25 cellular contexts compared by ENCODE assay signal in genomic region chr16:3681206-3681605, GRCh38. TPM values are rescaled to one million over a fixed set of nuclear protein-coding genes. Genes with fewer than 3 reads are reported as not detected.
DNase-seq lines count a peak whose midpoint lies in the region; ATAC-seq, FAIRE-seq and TF ChIP-seq lines count a peak whose summit lies in the region.
"Had no signal": no experiment of that assay in that cellular context is flagged by ENCODE, and none has a peak within 500 bp of the region (broad histone marks: within the 10 kb centered on the region; RNA-seq: fewer than 3 reads in every experiment).

No MANE protein-coding gene starts in this region.

- no peaks in the 10 kb centered on the region for H3K9me3 ChIP-seq in CD4-positive, CD25-positive, alpha-beta regulatory T cell (ENCODE audit: control insufficient read depth in 2 of 2, low read length in 2 of 2)
- H3K9me3 ChIP-seq in body of pancreas (no peaks in the 10 kb centered on the region), pancreas (no peaks in the 10 kb centered on the region)
- H3K9me3 ChIP-seq: esophagus squamous epithelium, lower lobe of right lung had no signal

- no peak overlapping the region for H3K4me3 ChIP-seq in CD4-positive, CD25-positive, alpha-beta regulatory T cell (ENCODE audit: low read depth, low read length)
- H3K4me3 ChIP-seq in body of pancreas = no peak overlapping the region
- no peak overlapping the region for H3K4me3 ChIP-seq in pancreas
- H3K4me3 ChIP-seq: coronary artery, esophagus squamous epithelium, lower lobe of right lung had no signal

- no peaks in the 10 kb centered on the region for H3K27me3 ChIP-seq in CD4-positive, CD25-positive, alpha-beta regulatory T cell (ENCODE audit: control insufficient read depth, insufficient read depth, low read length)
- H3K27me3 ChIP-seq in body of pancreas (no peaks in the 10 kb centered on the region), pancreas (no peaks in the 10 kb centered on the region)
- H3K27me3 ChIP-seq: esophagus squamous epithelium had no signal

- H3K9me3 Mint-ChIP-seq in CD4-positive, CD25-positive, alpha-beta regulatory T cell = no peaks in the 10 kb centered on the region
- H3K9me3 Mint-ChIP-seq in HFFc6 = no peaks in the 10 kb centered on the region
- H3K9me3 Mint-ChIP-seq: activated CD4-positive, alpha-beta T cell treated with anti-CD3 and anti-CD28 coated beads, Interleukin-2, amount 10 ng/mL, durations not matched to agents 24 days and 14 days; IgD-negative memory B cell; immature natural killer cell; stimulated activated memory B cell treated with anti-CD40 and anti-IgM and Interleukin-4, amounts not matched to agents 10 μg/mL and 1 μg/mL and 100 μg/mL, for 72 hours had no signal

- peak in 1 of 7 experiments; percentile 10 for TF ChIP-seq CTCF in body of pancreas (IDR thresholded peaks at IDR 0.05)
- no peak for TF ChIP-seq CTCF in pancreas (IDR thresholded peaks at IDR 0.05)
- TF ChIP-seq CTCF in HFFc6 (IDR thresholded peaks at IDR 0.05) = no peak

- no peak for TF ChIP-seq POLR2A in body of pancreas (IDR thresholded peaks at IDR 0.05)

- DNase-seq in CD4-positive, CD25-positive, alpha-beta regulatory T cell = no peak
- DNase-seq in body of pancreas (peak; percentile 75 to 92 (median 86)), left cardiac atrium (no peak), pancreas (peak in 4 of 6 donors; percentile 65 to 85 (median 83)), COLO668 (lab: John Stamatoyannopoulos, UW; ENCODE audit: unreplicated experiment) (no peak), NCI-H774 (lab: John Stamatoyannopoulos, UW) (no peak), HFFc6 (no peak)
- DNase-seq: activated CD4-positive, alpha-beta T cell treated with anti-CD3 and anti-CD28 coated beads, Interleukin-2, amount 10 ng/mL, durations not matched to agents 24 days and 14 days; activated naive CD4-positive, alpha-beta T cell; activated T-cell treated with anti-CD3 and anti-CD28 coated beads, Interleukin-2, amount 50 U/mL, for 48 hours; EL; esophagus squamous epithelium; immature natural killer cell; lower lobe of right lung; NCI-H1092 treated with DMSO at 0.1 percent for 48 hours; NCI-H2081 treated with DMSO at 0.1 percent for 48 hours; OCI-M1; stimulated activated CD4-positive, alpha-beta T cell treated with anti-CD3 and anti-CD28 coated beads, Interleukin-4, amount 100 ng/mL, for 1 hour; T-helper 9 cell; WERI-Rb-1 had no signal

- FAIRE-seq in pancreas (lab: Jason Lieb, UNC) = no peak
- FAIRE-seq: bronchial epithelial cell had no signal

- peak overlapping the region in 2 of 3 donors; percentile 23 to 55 for H3K27ac Mint-ChIP-seq in CD4-positive, CD25-positive, alpha-beta regulatory T cell
- H3K27ac Mint-ChIP-seq in HFFc6 = no peak overlapping the region
- H3K27ac Mint-ChIP-seq: activated CD4-positive, alpha-beta T cell treated with anti-CD3 and anti-CD28 coated beads, Interleukin-2, amount 10 ng/mL, durations not matched to agents 24 days and 14 days; IgD-negative memory B cell; immature natural killer cell; stimulated activated memory B cell treated with anti-CD40 and anti-IgM and Interleukin-4, amounts not matched to agents 10 μg/mL and 1 μg/mL and 100 μg/mL, for 72 hours had no signal

- peak overlapping the region in 1 of 4 donors; percentile 54 for H3K4me3 Mint-ChIP-seq in CD4-positive, CD25-positive, alpha-beta regulatory T cell
- no peak overlapping the region for H3K4me3 Mint-ChIP-seq in HFFc6
- H3K4me3 Mint-ChIP-seq: activated CD4-positive, alpha-beta T cell treated with anti-CD3 and anti-CD28 coated beads, Interleukin-2, amount 10 ng/mL, durations not matched to agents 24 days and 14 days; IgD-negative memory B cell; immature natural killer cell; stimulated activated memory B cell treated with anti-CD40 and anti-IgM and Interleukin-4, amounts not matched to agents 10 μg/mL and 1 μg/mL and 100 μg/mL, for 72 hours had no signal

- H3K36me3 Mint-ChIP-seq in CD4-positive, CD25-positive, alpha-beta regulatory T cell = peaks cover 37% of the 10 kb centered on the region
- H3K36me3 Mint-ChIP-seq in HFFc6 (ENCODE audit: low read depth) = peaks cover 31% of the 10 kb centered on the region; the same call in 1 of the 2 replicates

- H3K27me3 Mint-ChIP-seq in CD4-positive, CD25-positive, alpha-beta regulatory T cell = no peaks in the 10 kb centered on the region
- no peaks in the 10 kb centered on the region; the same call in none of the 2 replicates for H3K27me3 Mint-ChIP-seq in HFFc6 (ENCODE audit: insufficient read depth)
- H3K27me3 Mint-ChIP-seq: activated CD4-positive, alpha-beta T cell treated with anti-CD3 and anti-CD28 coated beads, Interleukin-2, amount 10 ng/mL, durations not matched to agents 24 days and 14 days; IgD-negative memory B cell; stimulated activated memory B cell treated with anti-CD40 and anti-IgM and Interleukin-4, amounts not matched to agents 10 μg/mL and 1 μg/mL and 100 μg/mL, for 72 hours had no signal

- peaks cover 0 to 7% (median 1%) of the 10 kb centered on the region in 4 donors for H3K4me1 Mint-ChIP-seq in CD4-positive, CD25-positive, alpha-beta regulatory T cell
- no peaks in the 10 kb centered on the region for H3K4me1 Mint-ChIP-seq in HFFc6 (ENCODE audit: low read depth)
- H3K4me1 Mint-ChIP-seq: activated CD4-positive, alpha-beta T cell treated with anti-CD3 and anti-CD28 coated beads, Interleukin-2, amount 10 ng/mL, durations not matched to agents 24 days and 14 days; IgD-negative memory B cell; immature natural killer cell; stimulated activated memory B cell treated with anti-CD40 and anti-IgM and Interleukin-4, amounts not matched to agents 10 μg/mL and 1 μg/mL and 100 μg/mL, for 72 hours had no signal

- no peaks in the 10 kb centered on the region for H3K4me1 ChIP-seq in CD4-positive, CD25-positive, alpha-beta regulatory T cell (ENCODE audit: control insufficient read depth, insufficient read depth, low read length, poor library complexity, severe bottlenecking)
- H3K4me1 ChIP-seq in body of pancreas = peaks cover 6% of the 10 kb centered on the region
- peaks cover 3 to 8% (median 5%) of the 10 kb centered on the region in 3 donors for H3K4me1 ChIP-seq in pancreas
- H3K4me1 ChIP-seq: esophagus squamous epithelium, lower lobe of right lung had no signal

- H3K27ac ChIP-seq in CD4-positive, CD25-positive, alpha-beta regulatory T cell (ENCODE audit: insufficient read depth, low read length, poor library complexity, severe bottlenecking) = no peak overlapping the region
- H3K27ac ChIP-seq in body of pancreas (peak overlapping the region in 1 of 4 donors; percentile 35), pancreas (peak overlapping the region in 1 of 4 donors; percentile 31)
- H3K27ac ChIP-seq: coronary artery, esophagus squamous epithelium, lower lobe of right lung, WERI-Rb-1 had no signal

- no peak for ATAC-seq in CD4-positive, CD25-positive, alpha-beta regulatory T cell (ENCODE audit: low read depth in 2 of 2)
- ATAC-seq in body of pancreas (peak; percentile 88), left cardiac atrium (peak; percentile 61 to 86), pancreas (peak; percentile 87 to 98 (median 94))
- ATAC-seq: HCT116; lower lobe of right lung; stimulated activated memory B cell treated with anti-CD40 and anti-IgM and Interleukin-4, amounts not matched to agents 10 μg/mL and 1 μg/mL and 100 μg/mL, for 72 hours had no signal

- intact Hi-C loops in body of pancreas (cut with DNase I) = no loop called here
- intact Hi-C loops in left cardiac atrium (cut with DNase I) = no loop called here
- intact Hi-C loops in pancreas (cut with DNase I) = no loop called here

- H3K36me3 ChIP-seq in CD4-positive, CD25-positive, alpha-beta regulatory T cell (ENCODE audit: control insufficient read depth, insufficient read depth, low read length) = peaks cover 34% of the 10 kb centered on the region
- H3K36me3 ChIP-seq in body of pancreas (replicated peaks in 1 of 2; ENCODE audit: insufficient read depth in 1 of 2, low read depth in 2 of 2) (peaks cover 5 to 14% of the 10 kb centered on the region in 2 donors), pancreas (peaks cover 3 to 47% (median 16%) of the 10 kb centered on the region in 3 donors)

- WGBS in body of pancreas, 2 donors = 31 to 33% methylated on average over 3 of the region's 3 CpGs
- 34 to 45% methylated on average over 3 of the region's 3 CpGs for WGBS in pancreas, 2 donors

RNA-seq across cellular contexts. Expression of gene DNASE1, which starts 26.7 kb away (rescaled TPM):
- total RNA-seq in CD4-positive, CD25-positive, alpha-beta regulatory T cell = 41.9 TPM
- 1 to 10 TPM; 1.6 to 4.0 (median 3.6) TPM for polyA plus RNA-seq in CD4-positive, CD25-positive, alpha-beta regulatory T cell
- total RNA-seq in body of pancreas = 10 to 100 TPM; 25.9 to 52.7 TPM
- total RNA-seq in left cardiac atrium = 1 to 10 TPM; 3.0 to 5.8 TPM
- total RNA-seq in pancreas = 10 to 100 TPM; 14.6 to 36.9 (median 20.6) TPM
- polyA plus RNA-seq in pancreas = 10 to 100 TPM; 16.0 to 28.1 TPM
- 1 to 10 TPM; 7.5 to 9.9 (median 8.0) TPM for total RNA-seq in HFFc6 (2021; fragmentation: NEBNext Ultra II Directional; extraction: Animal tissue kit (Norgen Biotek cat#: 25700))

RNA-seq across cellular contexts. Expression of gene TRAP1, which starts 36.1 kb away (rescaled TPM):
- 65.0 TPM for total RNA-seq in CD4-positive, CD25-positive, alpha-beta regulatory T cell
- 10 to 100 TPM; 38.7 to 59.5 (median 44.4) TPM for polyA plus RNA-seq in CD4-positive, CD25-positive, alpha-beta regulatory T cell
- total RNA-seq in body of pancreas (10 to 100 TPM; 78.1 to 92.9 TPM), left cardiac atrium (100 to 1,000 TPM in 1 of 2 donors, 10 to 100 TPM in 1; 85.7 to 120 TPM), pancreas (100 to 1,000 TPM in 1 of 6 donors, 10 to 100 TPM in 5; 58.0 to 133 (median 82.7) TPM)
- polyA plus RNA-seq in pancreas = 100 to 1,000 TPM in 1 of 2 donors, 10 to 100 TPM in 1; 80.8 to 254 TPM
- total RNA-seq in HFFc6 (2021; fragmentation: NEBNext Ultra II Directional; extraction: Animal tissue kit (Norgen Biotek cat#: 25700)) = 100 to 1,000 TPM in 4 of 6 experiments, 10 to 100 TPM in 2; 97.6 to 118 (median 103) TPM

Comparison
In these comparisons a context has a peak if more than half of its experiments do, and no peak if none do; other contexts are left out.
1. ATAC-seq: peak in body of pancreas (single experiment), left cardiac atrium (2 of 2) and pancreas (4 of 4); none in CD4-positive, CD25-positive, alpha-beta regulatory T cell (0 of 2).
2. DNase-seq: peak in body of pancreas (4 of 4) and pancreas (4 of 6); none in CD4-positive, CD25-positive, alpha-beta regulatory T cell (0 of 3), left cardiac atrium (single experiment), COLO668 (single experiment), NCI-H774 (single experiment) and HFFc6 (single experiment).